9 cellular contexts compared by ENCODE assay signal in genomic region chr7:19747740-19748339, GRCh38. TPM values are rescaled to one million over a fixed set of nuclear protein-coding genes. Genes with fewer than 3 reads are reported as not detected.
A peak's percentile ranks its signal among the peaks of the same experiment; 100 is the strongest.
DNase-seq lines count a peak whose midpoint lies in the region; ATAC-seq and TF ChIP-seq lines count a peak whose summit lies in the region.
"Had no signal": no experiment of that assay in that cellular context is flagged by ENCODE, and none has a peak within 500 bp of the region (broad histone marks: within the 10 kb centered on the region; RNA-seq: fewer than 3 reads in every experiment).

No MANE protein-coding gene starts in this region.

- H3F3A ChIP-seq in GM23338 (replicated peaks; ENCODE audit: low read depth) = no peaks in the 10 kb centered on the region

- peak; percentile 38 for TF ChIP-seq CTCF in CD4-positive, alpha-beta T cell (IDR thresholded peaks at IDR 0.05)
- TF ChIP-seq CTCF in GM23338 (conservative IDR thresholded peaks at IDR 0.05; ENCODE audit: low read depth in 2 of 2) (peak; percentile 70 to 72), astrocyte of the spinal cord (IDR thresholded peaks at IDR 0.05; ENCODE audit: low read depth, low read length) (peak; percentile 58), lower lobe of right lung (IDR thresholded peaks at IDR 0.05) (peak; percentile 55)

- H3K27me3 Mint-ChIP-seq in CD4-positive, alpha-beta T cell = peaks cover 13% of the 10 kb centered on the region
- H3K27me3 Mint-ChIP-seq in GM23338 (ENCODE audit: insufficient read depth, low read depth, poor library complexity) (no peaks in the 10 kb centered on the region), T-cell (peaks cover 4 to 10% of the 10 kb centered on the region in 2 donors)
- H3K27me3 Mint-ChIP-seq in activated CD4-positive, alpha-beta T cell treated with anti-CD3 and anti-CD28 coated beads, Interleukin-2, amount 10 ng/mL, durations not matched to agents 24 days and 14 days = no peaks in the 10 kb centered on the region

- H4K20me1 ChIP-seq in GM23338 (replicated peaks; ENCODE audit: insufficient read depth) = no peaks in the 10 kb centered on the region

- H2AFZ ChIP-seq in GM23338 = no peak overlapping the region

- intact Hi-C loops in CD4-positive, alpha-beta T cell (cut with DNase I, micrococcal nuclease) = no loop called here
- intact Hi-C loops in lower lobe of right lung (cut with DNase I) = loop anchor here (10.0 kb wide), 1 partner anchor 847 kb away; no protein-coding TSS in a partner anchor
- intact Hi-C loops in activated CD4-positive, alpha-beta T cell treated with anti-CD3 and anti-CD28 coated beads, Interleukin-2, amount 10 ng/mL, durations not matched to agents 24 days and 14 days (cut with micrococcal nuclease) = no loop called here

- in situ Hi-C loops in astrocyte of the spinal cord (cut with HindIII; ENCODE audit: low sequenced_read_pairs) = no loop called here

- H3K36me3 ChIP-seq in GM23338 (ENCODE audit: insufficient read depth) (no peaks in the 10 kb centered on the region), lower lobe of right lung (no peaks in the 10 kb centered on the region)

- no peaks in the 10 kb centered on the region for H3K79me2 ChIP-seq in GM23338 (replicated peaks; ENCODE audit: insufficient read depth)

- H3K4me1 Mint-ChIP-seq in CD4-positive, alpha-beta T cell (ENCODE audit: low read depth) = no peaks in the 10 kb centered on the region
- H3K4me1 Mint-ChIP-seq in GM23338 (no peaks in the 10 kb centered on the region), T-cell (no peaks in the 10 kb centered on the region)
- H3K4me1 Mint-ChIP-seq in activated CD4-positive, alpha-beta T cell treated with anti-CD3 and anti-CD28 coated beads, Interleukin-2, amount 10 ng/mL, durations not matched to agents 24 days and 14 days = no peaks in the 10 kb centered on the region

- POLR2A ChIA-PET in CD4-positive, alpha-beta T cell (lab: Charles Lee) = interaction anchor here (0.6 kb wide), 1 partner anchor 1742 kb away, joined by 3 read pairs; no protein-coding TSS in a partner anchor
- POLR2A ChIA-PET in T-cell (lab: Charles Lee) = interaction anchor here in 1 of 2 donors (0.6 kb wide), 1 partner anchor 68 kb away, joined by 3 read pairs; no protein-coding TSS in a partner anchor

- H3K27ac ChIP-seq in CD4-positive, alpha-beta T cell (ENCODE audit: low read depth, low read length) = no peak overlapping the region
- H3K27ac ChIP-seq in GM23338 (ENCODE audit: low read depth) (no peak overlapping the region), lower lobe of right lung (no peak overlapping the region)

- no peaks in the 10 kb centered on the region for H3K36me3 Mint-ChIP-seq in CD4-positive, alpha-beta T cell (ENCODE audit: low read depth)
- H3K36me3 Mint-ChIP-seq in GM23338 (ENCODE audit: low read depth) = no peaks in the 10 kb centered on the region
- H3K36me3 Mint-ChIP-seq in T-cell = no peaks in the 10 kb centered on the region
- no peaks in the 10 kb centered on the region for H3K36me3 Mint-ChIP-seq in activated CD4-positive, alpha-beta T cell treated with anti-CD3 and anti-CD28 coated beads, Interleukin-2, amount 10 ng/mL, durations not matched to agents 24 days and 14 days (ENCODE audit: low read depth)

- no peaks in the 10 kb centered on the region for H3K9me3 Mint-ChIP-seq in CD4-positive, alpha-beta T cell
- H3K9me3 Mint-ChIP-seq in GM23338 (no peaks in the 10 kb centered on the region), T-cell (no peaks in the 10 kb centered on the region)
- H3K9me3 Mint-ChIP-seq in activated CD4-positive, alpha-beta T cell treated with anti-CD3 and anti-CD28 coated beads, Interleukin-2, amount 10 ng/mL, durations not matched to agents 24 days and 14 days = no peaks in the 10 kb centered on the region

- no peak overlapping the region for H3K4me3 Mint-ChIP-seq in CD4-positive, alpha-beta T cell
- H3K4me3 Mint-ChIP-seq in GM23338 = no peak overlapping the region
- no peak overlapping the region for H3K4me3 Mint-ChIP-seq in T-cell
- H3K4me3 Mint-ChIP-seq in activated CD4-positive, alpha-beta T cell treated with anti-CD3 and anti-CD28 coated beads, Interleukin-2, amount 10 ng/mL, durations not matched to agents 24 days and 14 days = no peak overlapping the region

- CTCF ChIA-PET in CD4-positive, alpha-beta T cell (lab: Charles Lee) = interaction anchor here (0.6 kb wide), 1 partner anchor 723 kb away, joined by 4 read pairs; no protein-coding TSS in a partner anchor
- CTCF ChIA-PET in T-cell (lab: Charles Lee) = interaction anchor here (0.6 to 2.0 kb wide), 17 partner anchors 8 to 1383 kb away, joined by 3 to 22 read pairs (median 5); no protein-coding TSS in a partner anchor

- H3K27ac Mint-ChIP-seq in CD4-positive, alpha-beta T cell = no peak overlapping the region
- H3K27ac Mint-ChIP-seq in GM23338 = no peak overlapping the region
- H3K27ac Mint-ChIP-seq in T-cell = no peak overlapping the region
- H3K27ac Mint-ChIP-seq in activated CD4-positive, alpha-beta T cell treated with anti-CD3 and anti-CD28 coated beads, Interleukin-2, amount 10 ng/mL, durations not matched to agents 24 days and 14 days = no peak overlapping the region

- no peak for DNase-seq in CD4-positive, alpha-beta T cell
- DNase-seq in GM23338 (ENCODE audit: low spot score) (peak; percentile 82), NCI-H2196 treated with DMSO at 0.1 percent for 48 hours (lab: John Stamatoyannopoulos, UW; ENCODE audit: unreplicated experiment) (peak; percentile 44), astrocyte of the spinal cord (ENCODE audit: low read depth, low spot score) (peak; percentile 59), lower lobe of right lung (no peak), T-cell (no peak)
- DNase-seq in activated CD4-positive, alpha-beta T cell treated with anti-CD3 and anti-CD28 coated beads, Interleukin-2, amount 10 ng/mL, durations not matched to agents 24 days and 14 days = no peak

- no peaks in the 10 kb centered on the region for H3K4me1 ChIP-seq in GM23338 (ENCODE audit: insufficient read depth)
- H3K4me1 ChIP-seq in lower lobe of right lung = no peaks in the 10 kb centered on the region

- no peak overlapping the region for H3K4me2 ChIP-seq in GM23338

- no peaks in the 10 kb centered on the region for H3K9me3 ChIP-seq in CD4-positive, alpha-beta T cell (ENCODE audit: control insufficient read depth, low read length)
- no peaks in the 10 kb centered on the region for H3K9me3 ChIP-seq in lower lobe of right lung
- H3K9me3 ChIP-seq: mucosa of descending colon had no signal

- no peaks in the 10 kb centered on the region for H3K27me3 ChIP-seq in CD4-positive, alpha-beta T cell (ENCODE audit: control insufficient read depth, insufficient read depth, low read length)
- H3K27me3 ChIP-seq in GM23338 (ENCODE audit: insufficient read depth) (no peaks in the 10 kb centered on the region), lower lobe of right lung (ENCODE audit: low read depth) (no peaks in the 10 kb centered on the region)

- H3K4me3 ChIP-seq in GM23338 (no peak overlapping the region), astrocyte of the spinal cord (ENCODE audit: low read depth, low read length) (no peak overlapping the region), lower lobe of right lung (no peak overlapping the region)
- H3K4me3 ChIP-seq: mucosa of descending colon had no signal

- ATAC-seq in CD4-positive, alpha-beta T cell (ENCODE audit: poor library complexity) = no peak
- peak; percentile 82 for ATAC-seq in GM23338
- no peak for ATAC-seq in lower lobe of right lung
- no peak for ATAC-seq in T-cell (replicated peaks in 1 of 4)
- no peak for ATAC-seq in GM21423 (IDR thresholded peaks at IDR 0.05; ENCODE audit: unreplicated experiment)
- ATAC-seq: mucosa of descending colon had no signal

- H3K9me2 ChIP-seq in GM23338 (ENCODE audit: insufficient read depth) = no peaks in the 10 kb centered on the region

TF ChIP-seq in GM23338, 12 proteins besides CTCF, POLR2A, EP300 and RAD21:
- no peak for TF ChIP-seq ETS1 (IDR thresholded peaks at IDR 0.05)
TF ChIP-seq in GM23338: peak in this region for 0.

RNA-seq across cellular contexts. Expression of gene TMEM196, which starts 25.6 kb away (rescaled TPM):
- total RNA-seq in CD4-positive, alpha-beta T cell = not detected
- total RNA-seq in GM23338 (2014; rRNA removed; shearing (Covaris generic)) = not detected in 2 replicates
- polyA plus RNA-seq in GM23338 (2016; fragmentation: Nextera tagmentation; extraction: Ambion mirVana) = 0.11 and 0.57 TPM in 2 replicates
- not detected for total RNA-seq in lower lobe of right lung
- not detected for total RNA-seq in T-cell
- not detected in 2 replicates for total RNA-seq in activated CD4-positive, alpha-beta T cell treated with anti-CD3 and anti-CD28 coated beads, Interleukin-2, amount 10 ng/mL, durations not matched to agents 24 days and 14 days

RNA-seq across cellular contexts. Expression of gene POLR1F, which starts 39.0 kb away (rescaled TPM):
- 10 to 100 TPM; 31.7 to 32.2 TPM for total RNA-seq in CD4-positive, alpha-beta T cell
- total RNA-seq in GM23338 (2014; rRNA removed; shearing (Covaris generic)) = 35.2 and 38.1 TPM in 2 replicates
- 89.3 and 99.9 TPM in 2 replicates for polyA plus RNA-seq in GM23338 (2016; fragmentation: Nextera tagmentation; extraction: Ambion mirVana)
- total RNA-seq in lower lobe of right lung = 8.6 TPM
- 10 to 100 TPM; 11.9 to 22.1 (median 12.5) TPM for total RNA-seq in T-cell
- 34.7 and 41.8 TPM in 2 replicates for total RNA-seq in activated CD4-positive, alpha-beta T cell treated with anti-CD3 and anti-CD28 coated beads, Interleukin-2, amount 10 ng/mL, durations not matched to agents 24 days and 14 days

Comparison
In these comparisons a context has a peak if more than half of its experiments do, and no peak if none do; other contexts are left out.
1. DNase-seq: peak in GM23338 (single experiment), NCI-H2196 treated with DMSO at 0.1 percent for 48 hours (single experiment) and astrocyte of the spinal cord (single experiment); none in CD4-positive, alpha-beta T cell (0 of 10), lower lobe of right lung (single experiment), T-cell (0 of 34) and activated CD4-positive, alpha-beta T cell treated with anti-CD3 and anti-CD28 coated beads, Interleukin-2, amount 10 ng/mL, durations not matched to agents 24 days and 14 days (single experiment).
2. Peak in every context shown above with its lines, with median percentiles within 50 percentile points of each other: CTCF ChIP-seq.